ENCODE assay signal across 11 cellular contexts in the genomic region with DNA sequence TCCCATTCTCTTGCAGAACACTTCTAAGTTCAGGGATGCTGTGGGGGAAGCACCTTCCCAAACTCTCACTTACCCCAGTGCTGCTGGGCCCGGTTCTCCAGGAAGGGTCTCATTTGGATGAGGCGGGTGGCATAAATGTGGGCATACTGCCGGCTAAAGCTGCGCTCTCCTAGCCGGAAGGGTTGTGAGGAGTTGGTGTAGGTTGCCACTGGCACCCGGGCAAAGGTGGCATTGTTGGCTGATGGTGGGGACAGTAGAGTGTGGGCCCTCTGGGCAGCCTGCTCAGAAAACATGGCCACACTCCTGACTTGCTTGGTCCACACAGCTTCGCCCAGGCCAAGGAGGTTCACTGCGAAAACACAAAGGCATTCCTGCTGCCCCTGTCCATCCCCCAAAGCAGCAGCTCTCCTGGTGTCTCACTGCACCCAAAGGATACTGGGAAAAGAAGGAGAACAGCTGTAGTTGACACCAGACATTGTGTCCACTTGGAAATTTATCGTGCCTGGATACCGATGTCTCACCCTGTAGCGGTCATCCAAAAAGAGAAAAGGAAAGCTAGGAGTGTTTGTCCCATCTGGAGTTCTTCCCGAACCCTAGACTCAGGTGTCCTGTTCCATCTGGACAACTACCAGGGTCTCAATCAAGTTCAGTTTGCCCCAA. TPM values are rescaled to one million over a fixed set of nuclear protein-coding genes. Genes with fewer than 3 reads are reported as not detected.
A peak's percentile ranks its signal among the peaks of the same experiment; 100 is the strongest.
DNase-seq lines count a peak whose midpoint lies in the region; ATAC-seq and TF ChIP-seq lines count a peak whose summit lies in the region.
"Had no signal": no experiment of that assay in that cellular context is flagged by ENCODE, and none has a peak within 500 bp of the region (broad histone marks: within the 10 kb centered on the region; RNA-seq: fewer than 3 reads in every experiment).

No MANE protein-coding gene starts in this region.

- H3K27ac Mint-ChIP-seq in chondrocyte (ENCODE audit: unreplicated experiment) = peak overlapping the region; percentile 83
- H3K27ac Mint-ChIP-seq in progenitor cell of endocrine pancreas = no peak overlapping the region

- TF ChIP-seq CTCF in LNCaP clone FGC (IDR thresholded peaks at IDR 0.05; ENCODE audit: control insufficient read depth, extremely low read depth, insufficient read depth) (no peak), chondrocyte (IDR thresholded peaks at IDR 0.05) (no peak), progenitor cell of endocrine pancreas (IDR thresholded peaks at IDR 0.05; ENCODE audit: unreplicated experiment) (no peak)

- H3K4me3 Mint-ChIP-seq in chondrocyte (ENCODE audit: unreplicated experiment) (no peak overlapping the region), progenitor cell of endocrine pancreas (ENCODE audit: low read depth) (peak overlapping the region; percentile 92)

- DNase-seq in LNCaP clone FGC (ENCODE audit: low read depth) (no peak), chondrocyte (ENCODE audit: low spot score) (no peak), progenitor cell of endocrine pancreas (ENCODE audit: low spot score, unreplicated experiment) (no peak), NCI-H1417 treated with DMSO at 0.1 percent for 48 hours (lab: John Stamatoyannopoulos, UW) (no peak), NCI-H1930 (lab: John Stamatoyannopoulos, UW) (no peak)
- DNase-seq: NCI-H226; stimulated activated naive CD4-positive, alpha-beta T cell had no signal

- no peaks in the 10 kb centered on the region for H3K27me3 Mint-ChIP-seq in chondrocyte (ENCODE audit: low read depth)
- H3K27me3 Mint-ChIP-seq in progenitor cell of endocrine pancreas = no peaks in the 10 kb centered on the region

- H3K9me3 Mint-ChIP-seq in chondrocyte (ENCODE audit: low read depth) = peaks cover 6% of the 10 kb centered on the region
- peaks cover 4% of the 10 kb centered on the region for H3K9me3 Mint-ChIP-seq in progenitor cell of endocrine pancreas (ENCODE audit: low read depth)

- no peak for ATAC-seq in HG03108 (IDR thresholded peaks at IDR 0.05; ENCODE audit: unreplicated experiment)

- H3K36me3 Mint-ChIP-seq in chondrocyte (ENCODE audit: low read depth) = peaks cover 14% of the 10 kb centered on the region
- H3K36me3 Mint-ChIP-seq in progenitor cell of endocrine pancreas (ENCODE audit: insufficient read depth) = peaks cover 12% of the 10 kb centered on the region

- peak overlapping the region; percentile 98; the same call in 1 of the 2 replicates for H3K4me3 ChIP-seq in GM08714 (ENCODE audit: low read length)
- peak overlapping the region; percentile 78 for H3K4me3 ChIP-seq in LNCaP clone FGC (ENCODE audit: low read depth, low read length)

- peaks cover 27% of the 10 kb centered on the region for H3K4me1 Mint-ChIP-seq in chondrocyte (ENCODE audit: low read depth)
- peaks cover 10% of the 10 kb centered on the region for H3K4me1 Mint-ChIP-seq in progenitor cell of endocrine pancreas (ENCODE audit: low read depth)

RNA-seq across cellular contexts. Expression of gene POLD2, which starts 1.5 kb away (rescaled TPM):
- total RNA-seq in chondrocyte = 49.2 to 64.5 TPM (median 57.3 TPM) in 3 replicates
- 95.4 and 104 TPM in 2 replicates for total RNA-seq in progenitor cell of endocrine pancreas

RNA-seq across cellular contexts. Expression of gene AEBP1, which starts 17.7 kb away (rescaled TPM):
- total RNA-seq in chondrocyte (242 to 422 TPM (median 412 TPM) in 3 replicates), progenitor cell of endocrine pancreas (52.2 and 57.5 TPM in 2 replicates)

RNA-seq across cellular contexts. Expression of gene MYL7, which starts 19.2 kb away (rescaled TPM):
- not detected in 3 replicates for total RNA-seq in chondrocyte
- 1.5 and 1.7 TPM in 2 replicates for total RNA-seq in progenitor cell of endocrine pancreas
- total RNA-seq: bronchial epithelial cell, prostate gland had no signal

RNA-seq across cellular contexts. Expression of gene POLM, which starts 39.6 kb away (rescaled TPM):
- total RNA-seq in chondrocyte (14.3 to 19.0 TPM (median 15.5 TPM) in 3 replicates), progenitor cell of endocrine pancreas (33.3 and 33.8 TPM in 2 replicates)

RNA-seq across cellular contexts. Expression of gene PGAM2, which starts 56.5 kb away (rescaled TPM):
- total RNA-seq in chondrocyte (0.25 to 0.41 TPM in 2 of 3 replicates, not detected in the other), progenitor cell of endocrine pancreas (1.8 and 2.5 TPM in 2 replicates)
